27 cellular contexts compared by ENCODE assay signal in genomic region chr10:63455507-63455906, GRCh38. TPM values are rescaled to one million over a fixed set of nuclear protein-coding genes. Genes with fewer than 3 reads are reported as not detected.
DNase-seq lines count a peak whose midpoint lies in the region; TF ChIP-seq lines count a peak whose summit lies in the region.
"Had no signal": no experiment of that assay in that cellular context is flagged by ENCODE, and none has a peak within 500 bp of the region (broad histone marks: within the 10 kb centered on the region; RNA-seq: fewer than 3 reads in every experiment).

No MANE protein-coding gene starts in this region.

- H3K9me3 ChIP-seq in PC-9 (ENCODE audit: insufficient read depth, low read depth) (no peaks in the 10 kb centered on the region), adipocyte (ENCODE audit: control insufficient read depth, low read length) (no peaks in the 10 kb centered on the region), osteoblast (ENCODE audit: low read depth, low read length) (no peaks in the 10 kb centered on the region)
- H3K9me3 ChIP-seq: A549, HAP-1 had no signal

- H3K27ac ChIP-seq in PC-9: 0 out of 2 replicates have a peak overlapping the region, but pooled peaks have one; percentile 5
- H3K27ac ChIP-seq in osteoblast (ENCODE audit: low read depth, low read length): peak overlapping the region; percentile 74
- H3K27ac ChIP-seq: A549; BLaER1 treated with 17β-estradiol and CSF1 and Interleukin-3, amounts not matched to agents 10 nM and 100 nM; KMS-11; RWPE1; SK-N-MC had no signal

- H3K4me3 ChIP-seq in PC-9 (no peak overlapping the region), adipocyte (ENCODE audit: low read length) (no peak overlapping the region), osteoblast (ENCODE audit: insufficient read depth, low read length) (no peak overlapping the region)
- H3K4me3 ChIP-seq: A549; BLaER1 treated with 17β-estradiol and CSF1 and Interleukin-3, amounts not matched to agents 10 nM and 100 nM; GM12878; HAP-1; SK-N-MC had no signal

- CTCF ChIA-PET in PC-9 (lab: Charles Lee): no interaction called here

- H3K4me1 ChIP-seq in PC-9 (replicated peaks; ENCODE audit: insufficient read depth): no peaks in the 10 kb centered on the region
- peaks cover 25% of the 10 kb centered on the region for H3K4me1 ChIP-seq in adipocyte (ENCODE audit: control insufficient read depth, insufficient read depth, low read length)
- peaks cover 22% of the 10 kb centered on the region for H3K4me1 ChIP-seq in osteoblast (ENCODE audit: insufficient read depth, low read length)

- 0 out of 2 replicates have a peak, but pooled peaks cover 10% of the 10 kb centered on the region for H4K20me1 ChIP-seq in PC-9 (ENCODE audit: insufficient read depth)
- H4K20me1 ChIP-seq in osteoblast (ENCODE audit: insufficient read depth, low read length): peaks cover 5% of the 10 kb centered on the region

- no peak for TF ChIP-seq CTCF in PC-9 (conservative IDR thresholded peaks at IDR 0.05)
- no peak for TF ChIP-seq CTCF in osteoblast (IDR thresholded peaks at IDR 0.05; ENCODE audit: extremely low read depth, low read depth, low read length)

- intact Hi-C loops in PC-9 (cut with micrococcal nuclease; ENCODE audit: unreplicated experiment): no loop called here

- H3K79me2 ChIP-seq in PC-9 (ENCODE audit: low read depth) (peaks cover 74% of the 10 kb centered on the region), osteoblast (ENCODE audit: insufficient read depth, low read length) (peaks cover 89% of the 10 kb centered on the region)

- H3K4me2 ChIP-seq in PC-9: no peak overlapping the region
- no peak overlapping the region for H3K4me2 ChIP-seq in osteoblast (ENCODE audit: insufficient read depth, low read length)
- H3K4me2 ChIP-seq: A549; BLaER1 treated with 17β-estradiol and CSF1 and Interleukin-3, amounts not matched to agents 10 nM and 100 nM; KMS-11 had no signal

- H3K9me2 ChIP-seq in PC-9 (ENCODE audit: insufficient read depth): no peaks in the 10 kb centered on the region

- no TSS peak for BruUV-seq in PC-9 (replicated peaks; lab: Mats Ljungman, UMichigan)

- peak overlapping the region; percentile 49 for H3K9ac ChIP-seq in adipocyte (ENCODE audit: low read length)
- H3K9ac ChIP-seq: BLaER1 treated with 17β-estradiol and CSF1 and Interleukin-3, amounts not matched to agents 10 nM and 100 nM; KMS-11 had no signal

- peaks cover 11% of the 10 kb centered on the region; the same call in 1 of the 2 replicates for H3F3A ChIP-seq in PC-9 (ENCODE audit: insufficient read depth, low read depth)

- H3K27me3 ChIP-seq in PC-9 (ENCODE audit: insufficient read depth, low read depth) (no peaks in the 10 kb centered on the region), adipocyte (replicated peaks; ENCODE audit: control insufficient read depth, insufficient read depth, low read length) (no peaks in the 10 kb centered on the region), osteoblast (ENCODE audit: insufficient read depth, low read length) (no peaks in the 10 kb centered on the region)
- H3K27me3 ChIP-seq: BLaER1 treated with 17β-estradiol and CSF1 and Interleukin-3, amounts not matched to agents 10 nM and 100 nM had no signal

- no peak overlapping the region for H2AFZ ChIP-seq in PC-9
- H2AFZ ChIP-seq in osteoblast (ENCODE audit: low read length): no peak overlapping the region

- H3K36me3 ChIP-seq in PC-9 (ENCODE audit: low read depth): no peaks in the 10 kb centered on the region
- H3K36me3 ChIP-seq in adipocyte (ENCODE audit: control insufficient read depth, insufficient read depth, low read length, severe bottlenecking): no peaks in the 10 kb centered on the region
- no peaks in the 10 kb centered on the region for H3K36me3 ChIP-seq in osteoblast (ENCODE audit: insufficient read depth, low read length)
- H3K36me3 ChIP-seq: HAP-1 had no signal

- DNase-seq in PC-9 (no peak), adipocyte (ENCODE audit: low read depth) (no peak), osteoblast (ENCODE audit: insufficient read length, low spot score, missing footprints) (no peak), hippocampal formation (lab: John Stamatoyannopoulos, UW) (no peak), medulla oblongata (ENCODE audit: extremely low spot score) (no peak)
- no peak for DNase-seq in activated CD4-positive, alpha-beta T cell treated with anti-CD3 and anti-CD28 coated beads, Interleukin-2, amount 50 U/mL, for 48 hours
- no peak for DNase-seq in activated CD8-positive, alpha-beta memory T cell treated with anti-CD3 and anti-CD28 coated beads for 24 hours
- DNase-seq: AML-193; CD4-positive, alpha-beta memory T cell; COR-L47; GDM1; GOT3; HFFc6; MM.1S; NCI-H1417; NCI-H1694; NCI-H2029 treated with DMSO at 0.1 percent for 48 hours; NCI-H2227 treated with DMSO at 0.1 percent for 48 hours; NCI-H69; SHP77 had no signal

- POLR2A ChIA-PET in PC-9 (lab: Charles Lee; ENCODE audit: unreplicated experiment): no interaction called here

RNA-seq across cellular contexts. Expression of gene JMJD1C, which starts 10.3 kb away (rescaled TPM):
- 68.6 and 78.7 TPM in 2 replicates for total RNA-seq in PC-9 (2021)
- 92.6 and 105 TPM in 2 replicates for total RNA-seq in osteoblast
